ENCODE assay signal across 17 cellular contexts in genomic region chr3:144677118-144677517, GRCh38.
DNase-seq lines count a peak whose midpoint lies in the region; ATAC-seq and TF ChIP-seq lines count a peak whose summit lies in the region.
"Had no signal": no experiment of that assay in that cellular context is flagged by ENCODE, and none has a peak within 500 bp of the region (broad histone marks: within the 10 kb centered on the region; RNA-seq: fewer than 3 reads in every experiment).

No MANE protein-coding gene starts in this region.

- H4K8ac ChIP-seq in H9 (replicated peaks; ENCODE audit: insufficient read length, low read depth, low read length) = no peak overlapping the region

- H3K4me3 Mint-ChIP-seq in naive thymus-derived CD4-positive, alpha-beta T cell = no peak overlapping the region
- H3K4me3 Mint-ChIP-seq in H9 = no peak overlapping the region
- H3K4me3 Mint-ChIP-seq: activated naive CD8-positive, alpha-beta T cell treated with anti-CD3 and anti-CD28 coated beads, Interleukin-2, amount 50 U/mL, for 24 hours; CD4-positive, CD25-positive, alpha-beta regulatory T cell had no signal

- CTCF ChIA-PET in naive thymus-derived CD4-positive, alpha-beta T cell (lab: Charles Lee) = interaction anchor here (0.5 to 0.6 kb wide), 2 partner anchors 16 to 113 kb away, joined by 3 to 4 read pairs; no protein-coding TSS in a partner anchor

- H4K91ac ChIP-seq in H9 (ENCODE audit: insufficient read length, low read depth, low read length) = no peak overlapping the region

- H2AFZ ChIP-seq in H9 (ENCODE audit: low read length) = no peak overlapping the region

- H3K4me2 ChIP-seq in H9 (ENCODE audit: insufficient read depth, insufficient read length, low read length) = no peak overlapping the region

- H3T11ph ChIP-seq in H9 (ENCODE audit: low read length) = no peak overlapping the region

- peaks cover 0 to 4% (median 0%) of the 10 kb centered on the region in 5 donors for H3K27me3 Mint-ChIP-seq in naive thymus-derived CD4-positive, alpha-beta T cell
- no peaks in the 10 kb centered on the region for H3K27me3 Mint-ChIP-seq in H9 (ENCODE audit: low read depth)
- H3K27me3 Mint-ChIP-seq: activated naive CD8-positive, alpha-beta T cell treated with anti-CD3 and anti-CD28 coated beads, Interleukin-2, amount 50 U/mL, for 24 hours; CD4-positive, CD25-positive, alpha-beta regulatory T cell had no signal

- POLR2A ChIA-PET in naive thymus-derived CD4-positive, alpha-beta T cell (lab: Charles Lee) = no interaction called here

- no peak overlapping the region for H2BK120ac ChIP-seq in H9 (ENCODE audit: low read depth, low read length, poor library complexity, severe bottlenecking)

- no peak overlapping the region for H2BK12ac ChIP-seq in H9 (ENCODE audit: insufficient read length, low read depth, low read length)

- WGBS in H9 (ENCODE audit: extremely low coverage, insufficient read length, low lambda C conversion rate) = no CpG with 5 or more reads among the region's 1 CpG

- no peak for ATAC-seq in naive thymus-derived CD4-positive, alpha-beta T cell
- ATAC-seq: activated naive CD8-positive, alpha-beta T cell treated with anti-CD3 and anti-CD28 coated beads, Interleukin-2, amount 50 U/mL, for 24 hours had no signal

- no peak overlapping the region for H3K4ac ChIP-seq in H9 (ENCODE audit: low read depth, low read length)

- H3K4me1 ChIP-seq in naive thymus-derived CD4-positive, alpha-beta T cell (ENCODE audit: control insufficient read depth in 2 of 2, insufficient read depth in 2 of 2, low read length in 2 of 2) = no peaks in the 10 kb centered on the region
- no peaks in the 10 kb centered on the region for H3K4me1 ChIP-seq in H9 (ENCODE audit: insufficient read depth, low read length)
- H3K4me1 ChIP-seq: tibial nerve had no signal

- no peaks in the 10 kb centered on the region for H3K79me2 ChIP-seq in H9 (ENCODE audit: insufficient read depth, low read length)

- H2BK5ac ChIP-seq in H9 (ENCODE audit: insufficient read length, low read length) = no peak overlapping the region

- intact Hi-C loops in naive thymus-derived CD4-positive, alpha-beta T cell (cut with micrococcal nuclease) = no loop called here

- H3K9me3 Mint-ChIP-seq in naive thymus-derived CD4-positive, alpha-beta T cell = no peaks in the 10 kb centered on the region
- no peaks in the 10 kb centered on the region for H3K9me3 Mint-ChIP-seq in H9

- H3K23ac ChIP-seq in H9 (ENCODE audit: insufficient read length, low read depth, low read length) = no peak overlapping the region

- no peak overlapping the region for H3K18ac ChIP-seq in H9 (ENCODE audit: insufficient read length, low read depth, low read length)

- H3K56ac ChIP-seq in H9 (ENCODE audit: insufficient read length, low read depth, low read length) = no peak overlapping the region

- H3K27ac ChIP-seq in naive thymus-derived CD4-positive, alpha-beta T cell (ENCODE audit: low read depth, low read length) = no peak overlapping the region
- no peak overlapping the region for H3K27ac ChIP-seq in H9 (ENCODE audit: insufficient read length, low read depth, low read length)
- H3K27ac ChIP-seq: 22Rv1, epithelial cell of prostate, tibial nerve had no signal

- no peaks in the 10 kb centered on the region for H3K9me3 ChIP-seq in naive thymus-derived CD4-positive, alpha-beta T cell (ENCODE audit: control insufficient read depth in 2 of 3, low read length in 3 of 3)
- no peaks in the 10 kb centered on the region for H3K9me3 ChIP-seq in H9 (ENCODE audit: control insufficient read depth, low read depth, low read length)
- H3K9me3 ChIP-seq: tibial nerve had no signal

- DNase-seq in 8988T = peak; percentile 13
- DNase-seq in HS-5 (ENCODE audit: low read depth) = peak; percentile 32
- DNase-seq in cardiac fibroblast (ENCODE audit: low read depth in 2 of 2) = peak; percentile 32 to 33
- peak; percentile 52 for DNase-seq in kidney glomerular epithelial cell (lab: John Stamatoyannopoulos, UW)
- DNase-seq in naive thymus-derived CD4-positive, alpha-beta T cell = no peak
- DNase-seq in H9 = no peak
- no peak for DNase-seq in midbrain (lab: John Stamatoyannopoulos, UW)
- no peak for DNase-seq in superior temporal gyrus (ENCODE audit: extremely low spot score)
- DNase-seq: activated naive CD8-positive, alpha-beta T cell treated with anti-CD3 and anti-CD28 coated beads, Interleukin-2, amount 50 U/mL, for 24 hours; CD4-positive, CD25-positive, alpha-beta regulatory T cell; Kasumi-1; kidney; NCI-H2227 treated with DMSO at 0.1 percent for 48 hours; stimulated activated CD4-positive, alpha-beta T cell treated with anti-CD3 and anti-CD28 coated beads, Interleukin-4, amount 100 ng/mL, for 4 hours had no signal

- H3K79me1 ChIP-seq in H9 (ENCODE audit: insufficient read depth, low read depth, low read length, poor library complexity, severe bottlenecking) = no peaks in the 10 kb centered on the region

- no peak for TF ChIP-seq CTCF in cardiac fibroblast (IDR thresholded peaks at IDR 0.05; ENCODE audit: low read depth, low read length)
- no peak for TF ChIP-seq CTCF in H9 (conservative IDR thresholded peaks at IDR 0.05)

- no peaks in the 10 kb centered on the region for H3K27me3 ChIP-seq in naive thymus-derived CD4-positive, alpha-beta T cell (ENCODE audit: control insufficient read depth in 2 of 2, insufficient read depth in 2 of 2, low read length in 2 of 2)
- no peaks in the 10 kb centered on the region for H3K27me3 ChIP-seq in H9 (ENCODE audit: insufficient read depth, low read length)
- H3K27me3 ChIP-seq: tibial nerve had no signal

- H4K20me1 ChIP-seq in H9 (ENCODE audit: control insufficient read depth, insufficient read depth, insufficient read length) = no peaks in the 10 kb centered on the region

- H3K9ac ChIP-seq in H9 (ENCODE audit: extremely low read depth, insufficient read length, low read length) = no peak overlapping the region

- no peaks in the 10 kb centered on the region for H3K23me2 ChIP-seq in H9 (ENCODE audit: insufficient read length, low read depth, low read length, poor library complexity, severe bottlenecking)

- no peaks in the 10 kb centered on the region for H3K4me1 Mint-ChIP-seq in naive thymus-derived CD4-positive, alpha-beta T cell
- peaks cover 2 to 8% of the 10 kb centered on the region in 2 experiments; a peak in 3 of 4 replicates for H3K4me1 Mint-ChIP-seq in H9
- H3K4me1 Mint-ChIP-seq: activated naive CD8-positive, alpha-beta T cell treated with anti-CD3 and anti-CD28 coated beads, Interleukin-2, amount 50 U/mL, for 24 hours; CD4-positive, CD25-positive, alpha-beta regulatory T cell had no signal

- no peak overlapping the region for H2BK20ac ChIP-seq in H9 (ENCODE audit: low read depth, low read length, poor library complexity, severe bottlenecking)

- no peaks in the 10 kb centered on the region for H3K36me3 ChIP-seq in naive thymus-derived CD4-positive, alpha-beta T cell (ENCODE audit: control insufficient read depth in 2 of 3, insufficient read depth in 3 of 3, low read length in 3 of 3)
- H3K36me3 ChIP-seq: tibial nerve had no signal

- H3K4me3 ChIP-seq in cardiac fibroblast (replicated peaks in 1 of 2; ENCODE audit: low read depth in 2 of 2, low read length in 2 of 2) = no peak overlapping the region
- H3K4me3 ChIP-seq in naive thymus-derived CD4-positive, alpha-beta T cell (ENCODE audit: low read length) = no peak overlapping the region
- H3K4me3 ChIP-seq: tibial nerve had no signal

- H2BK15ac ChIP-seq in H9 (ENCODE audit: low read depth, low read length) = no peak overlapping the region

- H2AK5ac ChIP-seq in H9 (ENCODE audit: insufficient read length, low read length) = no peak overlapping the region

- no peak overlapping the region for H4K5ac ChIP-seq in H9 (ENCODE audit: insufficient read length, low read depth, low read length)

- no peaks in the 10 kb centered on the region for H3K36me3 Mint-ChIP-seq in naive thymus-derived CD4-positive, alpha-beta T cell
- H3K36me3 Mint-ChIP-seq in H9 (ENCODE audit: insufficient read depth in 1 of 3, low read depth in 3 of 3) = peaks cover 0 to 4% (median 0%) of the 10 kb centered on the region in 3 experiments; a peak in 2 of 7 replicates
- H3K36me3 Mint-ChIP-seq: CD4-positive, CD25-positive, alpha-beta regulatory T cell had no signal

- H3K14ac ChIP-seq in H9 (ENCODE audit: insufficient read depth, low read length) = no peak overlapping the region

- no peak overlapping the region for H3K27ac Mint-ChIP-seq in naive thymus-derived CD4-positive, alpha-beta T cell
- no peak overlapping the region for H3K27ac Mint-ChIP-seq in H9
- H3K27ac Mint-ChIP-seq: activated naive CD8-positive, alpha-beta T cell treated with anti-CD3 and anti-CD28 coated beads, Interleukin-2, amount 50 U/mL, for 24 hours; CD4-positive, CD25-positive, alpha-beta regulatory T cell had no signal

Comparison
In these comparisons a context has a peak if more than half of its experiments do, and no peak if none do; other contexts are left out.
1. DNase-seq: peak in 8988T (single experiment), HS-5 (single experiment), cardiac fibroblast (2 of 2) and kidney glomerular epithelial cell (single experiment); none in naive thymus-derived CD4-positive, alpha-beta T cell (0 of 9), H9 (single experiment), midbrain (single experiment) and superior temporal gyrus (single experiment).